In the genomic region with DNA sequence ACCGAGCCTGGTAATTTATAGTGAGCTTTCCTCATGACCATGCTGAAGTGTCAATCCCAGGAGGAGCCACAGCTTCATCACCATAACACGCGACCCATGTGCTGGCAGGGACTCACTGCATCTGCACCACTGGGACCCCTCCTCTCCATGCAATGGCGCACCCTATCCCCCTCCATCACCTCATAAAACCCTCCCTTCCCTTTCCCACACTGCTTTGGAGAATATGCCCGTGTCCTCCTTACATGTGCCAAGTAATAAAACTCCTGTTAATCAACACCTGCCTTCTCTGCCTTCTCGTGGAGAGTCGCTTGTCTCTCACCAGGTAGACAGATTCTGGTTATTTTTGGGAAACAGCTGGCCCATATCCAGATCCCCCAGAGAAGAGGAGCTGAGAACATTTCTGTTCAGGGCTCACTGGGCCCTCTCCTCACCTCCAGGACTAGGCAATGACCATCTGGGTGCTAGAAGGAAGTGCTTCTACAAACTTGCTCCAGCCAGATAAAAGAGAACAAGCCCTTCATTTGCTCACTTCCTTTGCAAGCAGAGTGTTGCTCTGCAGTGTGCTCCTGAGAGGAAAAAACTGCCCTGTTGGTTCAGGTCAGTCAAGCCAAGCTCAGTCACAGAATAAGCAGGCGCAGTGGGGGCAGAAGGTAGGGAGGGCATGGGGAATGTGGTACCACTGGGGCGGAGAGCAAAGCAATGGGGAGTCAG, we compare ENCODE assay signal across 25 cellular contexts.
"Had no signal": no experiment of that assay in that cellular context is flagged by ENCODE, and none has a peak within 500 bp of the region (broad histone marks: within the 10 kb centered on the region; RNA-seq: fewer than 3 reads in every experiment).

No MANE protein-coding gene starts in this region.

- H3K4me1 Mint-ChIP-seq: memory B cell; naive thymus-derived CD4-positive, alpha-beta T cell; stimulated activated effector memory CD8-positive, alpha-beta T cell treated with anti-CD3 and anti-CD28 coated beads, Interleukin-12 subunit alpha, Interleukin-12 subunit beta, amount 100 ng/mL, for 72 hours had no signal

- H3K27me3 ChIP-seq: colonic mucosa, gastrocnemius medialis, sigmoid colon, stomach, thyroid gland had no signal

- H3K4me3 ChIP-seq: colonic mucosa, gastrocnemius medialis, lung, prostate gland, sigmoid colon, stomach, thyroid gland had no signal

- H3K4me1 ChIP-seq: colonic mucosa, gastrocnemius medialis, parathyroid adenoma, prostate gland, sigmoid colon, thyroid gland had no signal

- H3K9me3 ChIP-seq: colonic mucosa, gastrocnemius medialis, prostate gland, sigmoid colon, stomach, thyroid gland had no signal

- H3K4me3 Mint-ChIP-seq: dendritic cell treated with granulocyte-macrophage colony-stimulating factor and Interleukin-4, amounts not matched to agents 40 ng/mL and 50 ng/mL, for 4 days; endodermal cell; memory B cell; mesothelial cell of epicardium; naive thymus-derived CD4-positive, alpha-beta T cell; stimulated activated effector memory CD8-positive, alpha-beta T cell treated with anti-CD3 and anti-CD28 coated beads, Interleukin-12 subunit alpha, Interleukin-12 subunit beta, amount 100 ng/mL, for 72 hours had no signal

- H3K79me2 ChIP-seq: parathyroid adenoma had no signal

- H3K27ac Mint-ChIP-seq: dendritic cell treated with granulocyte-macrophage colony-stimulating factor and Interleukin-4, amounts not matched to agents 40 ng/mL and 50 ng/mL, for 4 days; endodermal cell; memory B cell; mesothelial cell of epicardium; naive thymus-derived CD4-positive, alpha-beta T cell; stimulated activated effector memory CD8-positive, alpha-beta T cell treated with anti-CD3 and anti-CD28 coated beads, Interleukin-12 subunit alpha, Interleukin-12 subunit beta, amount 100 ng/mL, for 72 hours had no signal

- DNase-seq: colonic mucosa; effector CD8-positive, alpha-beta T cell; endodermal cell; foreskin fibroblast; gastrocnemius medialis; head of caudate nucleus; naive thymus-derived CD4-positive, alpha-beta T cell; right cardiac atrium; sigmoid colon; stimulated activated CD4-positive, alpha-beta T cell treated with anti-CD3 and anti-CD28 coated beads, Interleukin-2, amount 100 ng/mL, for 24 hours; stimulated activated CD4-positive, alpha-beta T cell treated with anti-CD3 and anti-CD28 coated beads, Interleukin-4, amount 100 ng/mL, for 24 hours; stimulated activated naive CD4-positive, alpha-beta T cell treated with Interleukin-2 at 50 U/mL for 16 hours; stomach; thyroid gland; trophoblast cell had no signal

- H3K27ac ChIP-seq: colonic mucosa, epithelial cell of prostate, gastrocnemius medialis, parathyroid adenoma, prostate gland, sigmoid colon, stomach, thyroid gland had no signal

- H3K9ac ChIP-seq: parathyroid adenoma had no signal

- H3K36me3 Mint-ChIP-seq: memory B cell; mesothelial cell of epicardium; naive thymus-derived CD4-positive, alpha-beta T cell; stimulated activated effector memory CD8-positive, alpha-beta T cell treated with anti-CD3 and anti-CD28 coated beads, Interleukin-12 subunit alpha, Interleukin-12 subunit beta, amount 100 ng/mL, for 72 hours had no signal

- ATAC-seq: esophagus mucosa; gastrocnemius medialis; left lobe of liver; naive thymus-derived CD4-positive, alpha-beta T cell; right cardiac atrium; stimulated activated effector memory CD8-positive, alpha-beta T cell treated with anti-CD3 and anti-CD28 coated beads, Interleukin-12 subunit alpha, Interleukin-12 subunit beta, amount 100 ng/mL, for 72 hours had no signal

- H3K36me3 ChIP-seq: colonic mucosa, gastrocnemius medialis, prostate gland, sigmoid colon, stomach, thyroid gland had no signal

- H3K9me3 Mint-ChIP-seq: dendritic cell treated with granulocyte-macrophage colony-stimulating factor and Interleukin-4, amounts not matched to agents 40 ng/mL and 50 ng/mL, for 4 days; endodermal cell; mesothelial cell of epicardium had no signal

- H3K27me3 Mint-ChIP-seq: dendritic cell treated with granulocyte-macrophage colony-stimulating factor and Interleukin-4, amounts not matched to agents 40 ng/mL and 50 ng/mL, for 4 days; memory B cell had no signal
